ENCODE assay signal across 1 cellular context in the genomic region with DNA sequence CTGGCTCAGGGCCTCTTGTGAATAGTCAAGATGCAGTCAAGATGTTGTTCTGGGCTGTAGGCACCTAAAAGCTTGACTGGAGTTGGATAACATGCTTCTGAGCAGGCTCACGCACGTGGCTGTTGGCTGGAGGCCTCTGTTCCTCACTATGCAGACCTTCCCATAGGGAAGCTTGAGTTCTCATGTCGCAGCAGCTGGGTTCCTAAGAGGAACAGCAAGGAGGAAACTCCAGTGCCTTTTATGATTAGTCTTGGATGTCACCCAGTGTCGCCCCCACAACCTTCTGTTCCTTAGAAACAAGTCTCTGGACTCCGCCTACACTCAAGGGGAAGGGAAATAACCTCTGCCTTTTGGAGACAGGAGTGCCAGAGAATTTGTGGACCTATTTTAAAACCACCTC.
TF ChIP-seq lines count a peak whose summit lies in the region.

No MANE protein-coding gene starts in this region.

TF ChIP-seq in H1, 55 proteins besides CTCF, POLR2A, EP300 and RAD21:
- no peak for TF ChIP-seq POLR2AphosphoS5 (IDR thresholded peaks at IDR 0.05; ENCODE audit: low read depth, low read length)
- TF ChIP-seq, protein P1, sequence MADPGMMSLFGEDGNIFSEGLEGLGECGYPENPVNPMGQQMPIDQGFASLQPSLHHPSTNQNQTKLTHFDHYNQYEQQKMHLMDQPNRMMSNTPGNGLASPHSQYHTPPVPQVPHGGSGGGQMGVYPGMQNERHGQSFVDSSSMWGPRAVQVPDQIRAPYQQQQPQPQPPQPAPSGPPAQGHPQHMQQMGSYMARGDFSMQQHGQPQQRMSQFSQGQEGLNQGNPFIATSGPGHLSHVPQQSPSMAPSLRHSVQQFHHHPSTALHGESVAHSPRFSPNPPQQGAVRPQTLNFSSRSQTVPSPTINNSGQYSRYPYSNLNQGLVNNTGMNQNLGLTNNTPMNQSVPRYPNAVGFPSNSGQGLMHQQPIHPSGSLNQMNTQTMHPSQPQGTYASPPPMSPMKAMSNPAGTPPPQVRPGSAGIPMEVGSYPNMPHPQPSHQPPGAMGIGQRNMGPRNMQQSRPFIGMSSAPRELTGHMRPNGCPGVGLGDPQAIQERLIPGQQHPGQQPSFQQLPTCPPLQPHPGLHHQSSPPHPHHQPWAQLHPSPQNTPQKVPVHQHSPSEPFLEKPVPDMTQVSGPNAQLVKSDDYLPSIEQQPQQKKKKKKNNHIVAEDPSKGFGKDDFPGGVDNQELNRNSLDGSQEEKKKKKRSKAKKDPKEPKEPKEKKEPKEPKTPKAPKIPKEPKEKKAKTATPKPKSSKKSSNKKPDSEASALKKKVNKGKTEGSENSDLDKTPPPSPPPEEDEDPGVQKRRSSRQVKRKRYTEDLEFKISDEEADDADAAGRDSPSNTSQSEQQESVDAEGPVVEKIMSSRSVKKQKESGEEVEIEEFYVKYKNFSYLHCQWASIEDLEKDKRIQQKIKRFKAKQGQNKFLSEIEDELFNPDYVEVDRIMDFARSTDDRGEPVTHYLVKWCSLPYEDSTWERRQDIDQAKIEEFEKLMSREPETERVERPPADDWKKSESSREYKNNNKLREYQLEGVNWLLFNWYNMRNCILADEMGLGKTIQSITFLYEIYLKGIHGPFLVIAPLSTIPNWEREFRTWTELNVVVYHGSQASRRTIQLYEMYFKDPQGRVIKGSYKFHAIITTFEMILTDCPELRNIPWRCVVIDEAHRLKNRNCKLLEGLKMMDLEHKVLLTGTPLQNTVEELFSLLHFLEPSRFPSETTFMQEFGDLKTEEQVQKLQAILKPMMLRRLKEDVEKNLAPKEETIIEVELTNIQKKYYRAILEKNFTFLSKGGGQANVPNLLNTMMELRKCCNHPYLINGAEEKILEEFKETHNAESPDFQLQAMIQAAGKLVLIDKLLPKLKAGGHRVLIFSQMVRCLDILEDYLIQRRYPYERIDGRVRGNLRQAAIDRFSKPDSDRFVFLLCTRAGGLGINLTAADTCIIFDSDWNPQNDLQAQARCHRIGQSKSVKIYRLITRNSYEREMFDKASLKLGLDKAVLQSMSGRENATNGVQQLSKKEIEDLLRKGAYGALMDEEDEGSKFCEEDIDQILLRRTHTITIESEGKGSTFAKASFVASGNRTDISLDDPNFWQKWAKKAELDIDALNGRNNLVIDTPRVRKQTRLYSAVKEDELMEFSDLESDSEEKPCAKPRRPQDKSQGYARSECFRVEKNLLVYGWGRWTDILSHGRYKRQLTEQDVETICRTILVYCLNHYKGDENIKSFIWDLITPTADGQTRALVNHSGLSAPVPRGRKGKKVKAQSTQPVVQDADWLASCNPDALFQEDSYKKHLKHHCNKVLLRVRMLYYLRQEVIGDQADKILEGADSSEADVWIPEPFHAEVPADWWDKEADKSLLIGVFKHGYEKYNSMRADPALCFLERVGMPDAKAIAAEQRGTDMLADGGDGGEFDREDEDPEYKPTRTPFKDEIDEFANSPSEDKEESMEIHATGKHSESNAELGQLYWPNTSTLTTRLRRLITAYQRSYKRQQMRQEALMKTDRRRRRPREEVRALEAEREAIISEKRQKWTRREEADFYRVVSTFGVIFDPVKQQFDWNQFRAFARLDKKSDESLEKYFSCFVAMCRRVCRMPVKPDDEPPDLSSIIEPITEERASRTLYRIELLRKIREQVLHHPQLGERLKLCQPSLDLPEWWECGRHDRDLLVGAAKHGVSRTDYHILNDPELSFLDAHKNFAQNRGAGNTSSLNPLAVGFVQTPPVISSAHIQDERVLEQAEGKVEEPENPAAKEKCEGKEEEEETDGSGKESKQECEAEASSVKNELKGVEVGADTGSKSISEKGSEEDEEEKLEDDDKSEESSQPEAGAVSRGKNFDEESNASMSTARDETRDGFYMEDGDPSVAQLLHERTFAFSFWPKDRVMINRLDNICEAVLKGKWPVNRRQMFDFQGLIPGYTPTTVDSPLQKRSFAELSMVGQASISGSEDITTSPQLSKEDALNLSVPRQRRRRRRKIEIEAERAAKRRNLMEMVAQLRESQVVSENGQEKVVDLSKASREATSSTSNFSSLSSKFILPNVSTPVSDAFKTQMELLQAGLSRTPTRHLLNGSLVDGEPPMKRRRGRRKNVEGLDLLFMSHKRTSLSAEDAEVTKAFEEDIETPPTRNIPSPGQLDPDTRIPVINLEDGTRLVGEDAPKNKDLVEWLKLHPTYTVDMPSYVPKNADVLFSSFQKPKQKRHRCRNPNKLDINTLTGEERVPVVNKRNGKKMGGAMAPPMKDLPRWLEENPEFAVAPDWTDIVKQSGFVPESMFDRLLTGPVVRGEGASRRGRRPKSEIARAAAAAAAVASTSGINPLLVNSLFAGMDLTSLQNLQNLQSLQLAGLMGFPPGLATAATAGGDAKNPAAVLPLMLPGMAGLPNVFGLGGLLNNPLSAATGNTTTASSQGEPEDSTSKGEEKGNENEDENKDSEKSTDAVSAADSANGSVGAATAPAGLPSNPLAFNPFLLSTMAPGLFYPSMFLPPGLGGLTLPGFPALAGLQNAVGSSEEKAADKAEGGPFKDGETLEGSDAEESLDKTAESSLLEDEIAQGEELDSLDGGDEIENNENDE (IDR thresholded peaks at IDR 0.05; ENCODE audit: insufficient replicate concordance, low read length) = no peak
- no peak for TF ChIP-seq POU5F1 (IDR thresholded peaks at IDR 0.05; ENCODE audit: low read depth, low read length)
- TF ChIP-seq SP4 (IDR thresholded peaks at IDR 0.05; ENCODE audit: low read length) = no peak
- TF ChIP-seq BACH1 (IDR thresholded peaks at IDR 0.05; ENCODE audit: low read length) = no peak
- no peak for TF ChIP-seq CBX8 (IDR thresholded peaks at IDR 0.05; ENCODE audit: borderline replicate concordance, low read depth, low read length)
- no peak for TF ChIP-seq MAFK (IDR thresholded peaks at IDR 0.05; ENCODE audit: low read depth, low read length)
- no peak for TF ChIP-seq CTBP2 (IDR thresholded peaks at IDR 0.05; ENCODE audit: borderline replicate concordance, insufficient read depth, insufficient read length, low read length)
- no peak for TF ChIP-seq FOSL1 (IDR thresholded peaks at IDR 0.05; ENCODE audit: insufficient read depth, low read depth, low read length)
